8 cellular contexts compared by ENCODE assay signal in genomic region chr1:202520129-202520856, GRCh38.
DNase-seq lines count a peak whose midpoint lies in the region; ATAC-seq, FAIRE-seq and TF ChIP-seq lines count a peak whose summit lies in the region.
"Not testable (repeated sequence)": the region's sequence is repeated elsewhere in the genome, so short reads cannot be mapped to it uniquely, and the experiment has no call there.

No MANE protein-coding gene starts in this region.

- not testable (repeated sequence) for H4K20me1 ChIP-seq in keratinocyte (ENCODE audit: control insufficient read depth, extremely low read depth, insufficient read depth, low read length)

- H3K79me2 ChIP-seq in keratinocyte (ENCODE audit: control insufficient read depth, insufficient read depth, low read length) = not testable (repeated sequence)

- not testable (repeated sequence) for H3K9me3 Mint-ChIP-seq in activated CD4-positive, alpha-beta T cell treated with anti-CD3 and anti-CD28 coated beads, Interleukin-2, amount 10 ng/mL, durations not matched to agents 24 days and 14 days; chondrocyte (ENCODE audit: low read depth)

- H3K36me3 Mint-ChIP-seq in activated CD4-positive, alpha-beta T cell treated with anti-CD3 and anti-CD28 coated beads, Interleukin-2, amount 10 ng/mL, durations not matched to agents 24 days and 14 days (ENCODE audit: low read depth); chondrocyte (ENCODE audit: low read depth): not testable (repeated sequence)

- peak overlapping the region; percentile 63 to 91 (median 78) for H3K27ac ChIP-seq in gastroesophageal sphincter
- not testable (repeated sequence) for H3K27ac ChIP-seq in keratinocyte (ENCODE audit: control insufficient read depth, insufficient read depth, low read length)
- H3K27ac ChIP-seq in uterus = peak overlapping the region; percentile 75

- TF ChIP-seq POLR2A in gastroesophageal sphincter (IDR thresholded peaks at IDR 0.05); uterus (IDR thresholded peaks at IDR 0.05): not testable (repeated sequence)

- H3K4me2 ChIP-seq in keratinocyte (ENCODE audit: control insufficient read depth, extremely low read depth, insufficient read depth, low read depth, low read length) = not testable (repeated sequence)

- H3K4me1 ChIP-seq in gastroesophageal sphincter (peaks cover 4 to 57% (median 10%) of the 10 kb centered on the region in 3 donors), mucosa of descending colon (ENCODE audit: low read depth) (peaks cover 14% of the 10 kb centered on the region)
- H3K4me1 ChIP-seq in keratinocyte (ENCODE audit: control insufficient read depth, extremely low read depth, insufficient read depth, low read length); uterus: not testable (repeated sequence)

- H3K4me3 Mint-ChIP-seq in activated CD4-positive, alpha-beta T cell treated with anti-CD3 and anti-CD28 coated beads, Interleukin-2, amount 10 ng/mL, durations not matched to agents 24 days and 14 days = peak overlapping the region; percentile 28
- H3K4me3 Mint-ChIP-seq in chondrocyte (ENCODE audit: unreplicated experiment) = not testable (repeated sequence)

- H2AFZ ChIP-seq in keratinocyte (ENCODE audit: control insufficient read depth, low read length) = not testable (repeated sequence)

- intact Hi-C loops in activated CD4-positive, alpha-beta T cell treated with anti-CD3 and anti-CD28 coated beads, Interleukin-2, amount 10 ng/mL, durations not matched to agents 24 days and 14 days (cut with micrococcal nuclease); mucosa of descending colon (cut with DNase I, micrococcal nuclease); sciatic nerve (cut with DNase I); uterus (cut with DNase I; ENCODE audit: low total_unique reads): not testable (repeated sequence)

- peak; percentile 71 for FAIRE-seq in keratinocyte (lab: Jason Lieb, UNC)

- not testable (repeated sequence) for H3K9ac ChIP-seq in keratinocyte (ENCODE audit: control insufficient read depth, extremely low read depth, insufficient read depth, low read length)

- not testable (repeated sequence) for H3K27ac Mint-ChIP-seq in activated CD4-positive, alpha-beta T cell treated with anti-CD3 and anti-CD28 coated beads, Interleukin-2, amount 10 ng/mL, durations not matched to agents 24 days and 14 days
- H3K27ac Mint-ChIP-seq in chondrocyte (ENCODE audit: unreplicated experiment) = peak overlapping the region; percentile 69

- not testable (repeated sequence) for TF ChIP-seq CTCF in chondrocyte (IDR thresholded peaks at IDR 0.05); gastroesophageal sphincter (IDR thresholded peaks at IDR 0.05); keratinocyte (optimal IDR thresholded peaks at IDR 0.05 in 1 of 3, IDR thresholded peaks at IDR 0.05 in 1 of 3, conservative IDR thresholded peaks at IDR 0.05 in 1 of 3; ENCODE audit: extremely low read depth in 1 of 3, insufficient read depth in 2 of 3, low read length in 3 of 3); mucosa of descending colon (IDR thresholded peaks at IDR 0.05); uterus (IDR thresholded peaks at IDR 0.05)

- DNase-seq in DMS53 treated with DMSO at 0.1 percent for 48 hours (lab: John Stamatoyannopoulos, UW; ENCODE audit: unreplicated experiment) = peak; percentile 6
- DNase-seq in activated CD4-positive, alpha-beta T cell treated with anti-CD3 and anti-CD28 coated beads, Interleukin-2, amount 10 ng/mL, durations not matched to agents 24 days and 14 days; chondrocyte (ENCODE audit: low spot score); keratinocyte (ENCODE audit: low read depth, low spot score); mucosa of descending colon; sciatic nerve (ENCODE audit: low spot score); uterus: not testable (repeated sequence)

- H3K9me3 ChIP-seq in gastroesophageal sphincter; keratinocyte (ENCODE audit: control insufficient read depth, low read depth, low read length); mucosa of descending colon; uterus: not testable (repeated sequence)

- H3K27me3 Mint-ChIP-seq in activated CD4-positive, alpha-beta T cell treated with anti-CD3 and anti-CD28 coated beads, Interleukin-2, amount 10 ng/mL, durations not matched to agents 24 days and 14 days; chondrocyte (ENCODE audit: low read depth): not testable (repeated sequence)

- H3K4me1 Mint-ChIP-seq in activated CD4-positive, alpha-beta T cell treated with anti-CD3 and anti-CD28 coated beads, Interleukin-2, amount 10 ng/mL, durations not matched to agents 24 days and 14 days = peaks cover 15% of the 10 kb centered on the region
- peaks cover 35% of the 10 kb centered on the region for H3K4me1 Mint-ChIP-seq in chondrocyte (ENCODE audit: low read depth)

- not testable (repeated sequence) for H3K27me3 ChIP-seq in gastroesophageal sphincter; keratinocyte (ENCODE audit: control insufficient read depth, extremely low read depth, insufficient read depth, low read length); uterus

- dilution Hi-C loops in keratinocyte (cut with MboI; ENCODE audit: extremely low pct_ligation_motif_present, low sequenced_read_pairs) = not testable (repeated sequence)

- not testable (repeated sequence) for H3K4me3 ChIP-seq in gastroesophageal sphincter; keratinocyte (ENCODE audit: control insufficient read depth in 2 of 3, extremely low read depth in 1 of 3, insufficient read depth in 2 of 3, low read depth in 1 of 3, low read length in 3 of 3); mucosa of descending colon; uterus

- ATAC-seq in gastroesophageal sphincter (peak; percentile 87), mucosa of descending colon (peak; percentile 73), sciatic nerve (peak; percentile 41)

- H3K36me3 ChIP-seq in gastroesophageal sphincter; keratinocyte (ENCODE audit: control insufficient read depth in 2 of 2, extremely low read depth in 1 of 2, insufficient read depth in 2 of 2, low read length in 2 of 2); mucosa of descending colon (ENCODE audit: low read depth); uterus: not testable (repeated sequence)

- TF ChIP-seq EP300 in gastroesophageal sphincter (IDR thresholded peaks at IDR 0.05) = not testable (repeated sequence)

- H3K9me1 ChIP-seq in keratinocyte (ENCODE audit: control insufficient read depth, extremely low read depth, insufficient read depth, low read length) = not testable (repeated sequence)
